1 cellular context compared by ENCODE assay signal in genomic region chr18:61950371-61950770, GRCh38.
TF ChIP-seq lines count a peak whose summit lies in the region.

No MANE protein-coding gene starts in this region.

TF ChIP-seq in Ishikawa, 13 proteins besides CTCF, POLR2A, EP300 and RAD21 (continued from another document):
- TF ChIP-seq, protein P1, sequence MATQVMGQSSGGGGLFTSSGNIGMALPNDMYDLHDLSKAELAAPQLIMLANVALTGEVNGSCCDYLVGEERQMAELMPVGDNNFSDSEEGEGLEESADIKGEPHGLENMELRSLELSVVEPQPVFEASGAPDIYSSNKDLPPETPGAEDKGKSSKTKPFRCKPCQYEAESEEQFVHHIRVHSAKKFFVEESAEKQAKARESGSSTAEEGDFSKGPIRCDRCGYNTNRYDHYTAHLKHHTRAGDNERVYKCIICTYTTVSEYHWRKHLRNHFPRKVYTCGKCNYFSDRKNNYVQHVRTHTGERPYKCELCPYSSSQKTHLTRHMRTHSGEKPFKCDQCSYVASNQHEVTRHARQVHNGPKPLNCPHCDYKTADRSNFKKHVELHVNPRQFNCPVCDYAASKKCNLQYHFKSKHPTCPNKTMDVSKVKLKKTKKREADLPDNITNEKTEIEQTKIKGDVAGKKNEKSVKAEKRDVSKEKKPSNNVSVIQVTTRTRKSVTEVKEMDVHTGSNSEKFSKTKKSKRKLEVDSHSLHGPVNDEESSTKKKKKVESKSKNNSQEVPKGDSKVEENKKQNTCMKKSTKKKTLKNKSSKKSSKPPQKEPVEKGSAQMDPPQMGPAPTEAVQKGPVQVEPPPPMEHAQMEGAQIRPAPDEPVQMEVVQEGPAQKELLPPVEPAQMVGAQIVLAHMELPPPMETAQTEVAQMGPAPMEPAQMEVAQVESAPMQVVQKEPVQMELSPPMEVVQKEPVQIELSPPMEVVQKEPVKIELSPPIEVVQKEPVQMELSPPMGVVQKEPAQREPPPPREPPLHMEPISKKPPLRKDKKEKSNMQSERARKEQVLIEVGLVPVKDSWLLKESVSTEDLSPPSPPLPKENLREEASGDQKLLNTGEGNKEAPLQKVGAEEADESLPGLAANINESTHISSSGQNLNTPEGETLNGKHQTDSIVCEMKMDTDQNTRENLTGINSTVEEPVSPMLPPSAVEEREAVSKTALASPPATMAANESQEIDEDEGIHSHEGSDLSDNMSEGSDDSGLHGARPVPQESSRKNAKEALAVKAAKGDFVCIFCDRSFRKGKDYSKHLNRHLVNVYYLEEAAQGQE (IDR thresholded peaks at IDR 0.05; ENCODE audit: low read depth), result no peak
